2 cellular contexts compared by ENCODE assay signal in the genomic region with DNA sequence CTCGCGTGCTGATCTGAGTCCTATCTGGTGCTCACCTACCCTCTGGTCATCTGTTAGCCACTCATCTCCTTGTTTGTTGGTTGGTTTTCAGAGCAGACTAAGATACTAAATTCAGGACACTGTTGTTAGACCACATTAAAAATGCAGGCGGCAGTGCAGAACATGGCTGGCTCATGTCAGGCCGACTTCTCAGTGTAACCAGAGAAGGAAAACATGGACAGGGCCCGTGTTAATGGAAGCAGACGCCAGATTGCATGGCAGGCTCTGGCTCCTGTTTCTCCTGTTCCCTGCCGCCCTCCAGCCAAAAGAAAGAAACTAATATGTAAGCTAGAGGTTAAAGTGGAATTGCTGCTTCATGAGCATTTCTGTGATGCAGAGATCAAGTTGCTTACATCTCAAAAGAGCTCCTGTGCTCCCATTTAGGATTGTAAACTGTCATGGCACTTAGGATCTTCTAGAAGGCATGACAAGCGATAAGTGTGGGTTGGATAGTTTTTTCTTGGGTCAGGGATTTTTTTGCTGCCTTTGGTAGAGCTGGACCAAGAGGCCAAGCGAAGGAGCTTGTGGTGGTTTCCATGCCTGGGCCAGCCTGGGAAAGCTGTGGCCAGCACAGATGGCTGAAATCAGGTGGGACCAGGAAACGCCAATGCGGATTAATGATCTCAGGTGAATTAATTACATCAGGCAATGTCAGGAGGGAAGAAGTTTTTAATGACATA.
TF ChIP-seq lines count a peak whose summit lies in the region.

No MANE protein-coding gene starts in this region.

TF ChIP-seq in GM23338, 12 proteins besides CTCF, POLR2A, EP300 and RAD21 (continues in another document):
- TF ChIP-seq, protein P1, sequence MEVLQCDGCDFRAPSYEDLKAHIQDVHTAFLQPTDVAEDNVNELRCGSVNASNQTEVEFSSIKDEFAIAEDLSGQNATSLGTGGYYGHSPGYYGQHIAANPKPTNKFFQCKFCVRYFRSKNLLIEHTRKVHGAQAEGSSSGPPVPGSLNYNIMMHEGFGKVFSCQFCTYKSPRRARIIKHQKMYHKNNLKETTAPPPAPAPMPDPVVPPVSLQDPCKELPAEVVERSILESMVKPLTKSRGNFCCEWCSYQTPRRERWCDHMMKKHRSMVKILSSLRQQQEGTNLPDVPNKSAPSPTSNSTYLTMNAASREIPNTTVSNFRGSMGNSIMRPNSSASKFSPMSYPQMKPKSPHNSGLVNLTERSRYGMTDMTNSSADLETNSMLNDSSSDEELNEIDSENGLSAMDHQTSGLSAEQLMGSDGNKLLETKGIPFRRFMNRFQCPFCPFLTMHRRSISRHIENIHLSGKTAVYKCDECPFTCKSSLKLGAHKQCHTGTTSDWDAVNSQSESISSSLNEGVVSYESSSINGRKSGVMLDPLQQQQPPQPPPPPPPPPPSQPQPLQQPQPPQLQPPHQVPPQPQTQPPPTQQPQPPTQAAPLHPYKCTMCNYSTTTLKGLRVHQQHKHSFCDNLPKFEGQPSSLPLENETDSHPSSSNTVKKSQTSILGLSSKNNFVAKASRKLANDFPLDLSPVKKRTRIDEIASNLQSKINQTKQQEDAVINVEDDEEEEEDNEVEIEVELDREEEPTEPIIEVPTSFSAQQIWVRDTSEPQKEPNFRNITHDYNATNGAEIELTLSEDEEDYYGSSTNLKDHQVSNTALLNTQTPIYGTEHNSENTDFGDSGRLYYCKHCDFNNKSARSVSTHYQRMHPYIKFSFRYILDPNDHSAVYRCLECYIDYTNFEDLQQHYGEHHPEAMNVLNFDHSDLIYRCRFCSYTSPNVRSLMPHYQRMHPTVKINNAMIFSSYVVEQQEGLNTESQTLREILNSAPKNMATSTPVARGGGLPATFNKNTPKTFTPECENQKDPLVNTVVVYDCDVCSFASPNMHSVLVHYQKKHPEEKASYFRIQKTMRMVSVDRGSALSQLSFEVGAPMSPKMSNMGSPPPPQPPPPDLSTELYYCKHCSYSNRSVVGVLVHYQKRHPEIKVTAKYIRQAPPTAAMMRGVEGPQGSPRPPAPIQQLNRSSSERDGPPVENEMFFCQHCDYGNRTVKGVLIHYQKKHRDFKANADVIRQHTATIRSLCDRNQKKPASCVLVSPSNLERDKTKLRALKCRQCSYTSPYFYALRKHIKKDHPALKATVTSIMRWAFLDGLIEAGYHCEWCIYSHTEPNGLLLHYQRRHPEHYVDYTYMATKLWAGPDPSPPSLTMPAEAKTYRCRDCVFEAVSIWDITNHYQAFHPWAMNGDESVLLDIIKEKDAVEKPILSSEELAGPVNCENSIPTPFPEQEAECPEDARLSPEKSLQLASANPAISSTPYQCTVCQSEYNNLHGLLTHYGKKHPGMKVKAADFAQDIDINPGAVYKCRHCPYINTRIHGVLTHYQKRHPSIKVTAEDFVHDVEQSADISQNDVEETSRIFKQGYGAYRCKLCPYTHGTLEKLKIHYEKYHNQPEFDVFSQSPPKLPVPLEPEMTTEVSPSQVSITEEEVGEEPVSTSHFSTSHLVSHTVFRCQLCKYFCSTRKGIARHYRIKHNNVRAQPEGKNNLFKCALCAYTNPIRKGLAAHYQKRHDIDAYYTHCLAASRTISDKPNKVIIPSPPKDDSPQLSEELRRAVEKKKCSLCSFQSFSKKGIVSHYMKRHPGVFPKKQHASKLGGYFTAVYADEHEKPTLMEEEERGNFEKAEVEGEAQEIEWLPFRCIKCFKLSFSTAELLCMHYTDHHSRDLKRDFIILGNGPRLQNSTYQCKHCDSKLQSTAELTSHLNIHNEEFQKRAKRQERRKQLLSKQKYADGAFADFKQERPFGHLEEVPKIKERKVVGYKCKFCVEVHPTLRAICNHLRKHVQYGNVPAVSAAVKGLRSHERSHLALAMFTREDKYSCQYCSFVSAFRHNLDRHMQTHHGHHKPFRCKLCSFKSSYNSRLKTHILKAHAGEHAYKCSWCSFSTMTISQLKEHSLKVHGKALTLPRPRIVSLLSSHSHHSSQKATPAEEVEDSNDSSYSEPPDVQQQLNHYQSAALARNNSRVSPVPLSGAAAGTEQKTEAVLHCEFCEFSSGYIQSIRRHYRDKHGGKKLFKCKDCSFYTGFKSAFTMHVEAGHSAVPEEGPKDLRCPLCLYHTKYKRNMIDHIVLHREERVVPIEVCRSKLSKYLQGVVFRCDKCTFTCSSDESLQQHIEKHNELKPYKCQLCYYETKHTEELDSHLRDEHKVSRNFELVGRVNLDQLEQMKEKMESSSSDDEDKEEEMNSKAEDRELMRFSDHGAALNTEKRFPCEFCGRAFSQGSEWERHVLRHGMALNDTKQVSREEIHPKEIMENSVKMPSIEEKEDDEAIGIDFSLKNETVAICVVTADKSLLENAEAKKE (CRISPR knock-in tag; IDR thresholded peaks at IDR 0.05), result no peak
- TF ChIP-seq EZH2phosphoT487 (IDR thresholded peaks at IDR 0.05; ENCODE audit: unreplicated experiment), result no peak
- no peak for TF ChIP-seq EZH2 (IDR thresholded peaks at IDR 0.05; ENCODE audit: low read depth, unreplicated experiment)
- TF ChIP-seq JUNB (IDR thresholded peaks at IDR 0.05; ENCODE audit: unreplicated experiment), result no peak
- TF ChIP-seq NANOG (IDR thresholded peaks at IDR 0.05; ENCODE audit: borderline replicate concordance), result no peak
- no peak for TF ChIP-seq CREB1 (CRISPR knock-in tag; IDR thresholded peaks at IDR 0.05; ENCODE audit: low read depth)
- no peak for TF ChIP-seq ZNF114 (CRISPR knock-in tag; IDR thresholded peaks at IDR 0.05)
- TF ChIP-seq, protein P2, sequence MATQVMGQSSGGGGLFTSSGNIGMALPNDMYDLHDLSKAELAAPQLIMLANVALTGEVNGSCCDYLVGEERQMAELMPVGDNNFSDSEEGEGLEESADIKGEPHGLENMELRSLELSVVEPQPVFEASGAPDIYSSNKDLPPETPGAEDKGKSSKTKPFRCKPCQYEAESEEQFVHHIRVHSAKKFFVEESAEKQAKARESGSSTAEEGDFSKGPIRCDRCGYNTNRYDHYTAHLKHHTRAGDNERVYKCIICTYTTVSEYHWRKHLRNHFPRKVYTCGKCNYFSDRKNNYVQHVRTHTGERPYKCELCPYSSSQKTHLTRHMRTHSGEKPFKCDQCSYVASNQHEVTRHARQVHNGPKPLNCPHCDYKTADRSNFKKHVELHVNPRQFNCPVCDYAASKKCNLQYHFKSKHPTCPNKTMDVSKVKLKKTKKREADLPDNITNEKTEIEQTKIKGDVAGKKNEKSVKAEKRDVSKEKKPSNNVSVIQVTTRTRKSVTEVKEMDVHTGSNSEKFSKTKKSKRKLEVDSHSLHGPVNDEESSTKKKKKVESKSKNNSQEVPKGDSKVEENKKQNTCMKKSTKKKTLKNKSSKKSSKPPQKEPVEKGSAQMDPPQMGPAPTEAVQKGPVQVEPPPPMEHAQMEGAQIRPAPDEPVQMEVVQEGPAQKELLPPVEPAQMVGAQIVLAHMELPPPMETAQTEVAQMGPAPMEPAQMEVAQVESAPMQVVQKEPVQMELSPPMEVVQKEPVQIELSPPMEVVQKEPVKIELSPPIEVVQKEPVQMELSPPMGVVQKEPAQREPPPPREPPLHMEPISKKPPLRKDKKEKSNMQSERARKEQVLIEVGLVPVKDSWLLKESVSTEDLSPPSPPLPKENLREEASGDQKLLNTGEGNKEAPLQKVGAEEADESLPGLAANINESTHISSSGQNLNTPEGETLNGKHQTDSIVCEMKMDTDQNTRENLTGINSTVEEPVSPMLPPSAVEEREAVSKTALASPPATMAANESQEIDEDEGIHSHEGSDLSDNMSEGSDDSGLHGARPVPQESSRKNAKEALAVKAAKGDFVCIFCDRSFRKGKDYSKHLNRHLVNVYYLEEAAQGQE (IDR thresholded peaks at IDR 0.05; ENCODE audit: unreplicated experiment), result no peak
- no peak for TF ChIP-seq STAT1 (IDR thresholded peaks at IDR 0.05; ENCODE audit: unreplicated experiment)
- no peak for TF ChIP-seq POLR2AphosphoS5 (IDR thresholded peaks at IDR 0.05; ENCODE audit: low read depth)

TF ChIP-seq in WTC11, 78 proteins besides CTCF, POLR2A, EP300 and RAD21 (continued from another document):
- TF ChIP-seq, protein P3, sequence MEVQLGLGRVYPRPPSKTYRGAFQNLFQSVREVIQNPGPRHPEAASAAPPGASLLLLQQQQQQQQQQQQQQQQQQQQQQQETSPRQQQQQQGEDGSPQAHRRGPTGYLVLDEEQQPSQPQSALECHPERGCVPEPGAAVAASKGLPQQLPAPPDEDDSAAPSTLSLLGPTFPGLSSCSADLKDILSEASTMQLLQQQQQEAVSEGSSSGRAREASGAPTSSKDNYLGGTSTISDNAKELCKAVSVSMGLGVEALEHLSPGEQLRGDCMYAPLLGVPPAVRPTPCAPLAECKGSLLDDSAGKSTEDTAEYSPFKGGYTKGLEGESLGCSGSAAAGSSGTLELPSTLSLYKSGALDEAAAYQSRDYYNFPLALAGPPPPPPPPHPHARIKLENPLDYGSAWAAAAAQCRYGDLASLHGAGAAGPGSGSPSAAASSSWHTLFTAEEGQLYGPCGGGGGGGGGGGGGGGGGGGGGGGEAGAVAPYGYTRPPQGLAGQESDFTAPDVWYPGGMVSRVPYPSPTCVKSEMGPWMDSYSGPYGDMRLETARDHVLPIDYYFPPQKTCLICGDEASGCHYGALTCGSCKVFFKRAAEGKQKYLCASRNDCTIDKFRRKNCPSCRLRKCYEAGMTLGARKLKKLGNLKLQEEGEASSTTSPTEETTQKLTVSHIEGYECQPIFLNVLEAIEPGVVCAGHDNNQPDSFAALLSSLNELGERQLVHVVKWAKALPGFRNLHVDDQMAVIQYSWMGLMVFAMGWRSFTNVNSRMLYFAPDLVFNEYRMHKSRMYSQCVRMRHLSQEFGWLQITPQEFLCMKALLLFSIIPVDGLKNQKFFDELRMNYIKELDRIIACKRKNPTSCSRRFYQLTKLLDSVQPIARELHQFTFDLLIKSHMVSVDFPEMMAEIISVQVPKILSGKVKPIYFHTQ (CRISPR knock-in tag; IDR thresholded peaks at IDR 0.05), result 0 out of 2 replicates have a peak, but pooled peaks have one; percentile 21
- no peak for TF ChIP-seq ETV6 (CRISPR knock-in tag; IDR thresholded peaks at IDR 0.05)
